1 cellular context compared by ENCODE assay signal in the genomic region with DNA sequence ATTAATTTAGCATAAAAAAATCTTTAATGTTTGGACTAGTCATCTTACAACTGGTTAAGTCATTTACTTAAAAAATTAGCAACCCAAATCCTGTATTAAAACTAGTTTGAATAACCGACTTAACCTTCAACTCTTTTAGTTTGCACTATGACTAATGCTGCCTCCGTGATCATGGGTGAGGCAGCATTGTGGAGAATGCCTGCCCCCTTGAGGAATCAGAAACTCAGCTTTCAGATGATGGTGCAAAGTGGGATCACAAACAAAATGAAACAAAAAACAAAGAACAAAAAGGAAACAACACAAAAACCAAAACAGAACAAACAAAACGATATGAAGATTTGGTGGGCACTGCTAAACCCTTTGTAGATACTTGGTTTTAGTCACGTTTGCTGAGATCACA.
TF ChIP-seq lines count a peak whose summit lies in the region.

No MANE protein-coding gene starts in this region.

TF ChIP-seq in WTC11, 78 proteins besides CTCF, POLR2A, EP300 and RAD21 (continued from another document):
- TF ChIP-seq OVOL2 (CRISPR knock-in tag; IDR thresholded peaks at IDR 0.05; ENCODE audit: borderline replicate concordance) = no peak
- TF ChIP-seq SMAD3 (CRISPR knock-in tag; IDR thresholded peaks at IDR 0.05; ENCODE audit: borderline replicate concordance) = no peak
